In the genomic region with DNA sequence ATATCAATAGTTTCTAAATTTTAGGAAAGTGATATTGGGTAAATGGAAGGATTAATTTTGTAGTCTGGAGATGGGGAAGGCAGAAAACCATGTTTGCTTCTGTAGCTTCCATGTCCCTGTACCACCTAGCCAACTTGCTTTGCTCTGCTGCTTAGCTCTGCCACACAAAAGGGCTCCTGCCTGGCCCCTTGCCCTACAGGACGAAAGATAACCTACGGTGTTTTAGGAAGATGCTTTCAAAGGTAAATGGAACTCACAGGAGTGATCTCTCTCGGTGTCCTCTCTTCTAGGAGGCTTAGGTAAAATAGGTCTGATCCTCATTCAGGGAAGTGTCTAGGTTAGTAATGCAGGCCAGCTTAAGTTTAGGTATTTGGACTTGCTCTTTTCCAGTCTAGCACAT, we compare ENCODE assay signal across 30 cellular contexts. TPM values are rescaled to one million over a fixed set of nuclear protein-coding genes. Genes with fewer than 3 reads are reported as not detected.
DNase-seq lines count a peak whose midpoint lies in the region; ATAC-seq and TF ChIP-seq lines count a peak whose summit lies in the region.
"Had no signal": no experiment of that assay in that cellular context is flagged by ENCODE, and none has a peak within 500 bp of the region (broad histone marks: within the 10 kb centered on the region; RNA-seq: fewer than 3 reads in every experiment).

No MANE protein-coding gene starts in this region.

- no peak overlapping the region for H4K8ac ChIP-seq in H9 (replicated peaks; ENCODE audit: insufficient read length, low read depth, low read length)

- peak overlapping the region in 3 of 11 experiments; percentile 39 to 59 (median 55); a peak in 5 of 22 replicates for H3K9ac ChIP-seq in BLaER1 treated with 17β-estradiol and CSF1 and Interleukin-3, amounts not matched to agents 10 nM and 100 nM
- H3K9ac ChIP-seq in H9 (ENCODE audit: extremely low read depth, insufficient read length, low read length), result no peak overlapping the region

- peaks cover 0 to 6% (median 0%) of the 10 kb centered on the region in 11 experiments; a peak in 4 of 22 replicates for H3K9me3 ChIP-seq in BLaER1 treated with 17β-estradiol and CSF1 and Interleukin-3, amounts not matched to agents 10 nM and 100 nM (replicated peaks in 1 of 11)
- no peaks in the 10 kb centered on the region for H3K9me3 ChIP-seq in H9 (ENCODE audit: control insufficient read depth, low read depth, low read length)
- H3K9me3 ChIP-seq: BE2C, esophagus squamous epithelium, SJCRH30 had no signal

- H3K4ac ChIP-seq in H9 (ENCODE audit: low read depth, low read length), result no peak overlapping the region

- H3T11ph ChIP-seq in H9 (ENCODE audit: low read length), result no peak overlapping the region

- H4K91ac ChIP-seq in H9 (ENCODE audit: insufficient read length, low read depth, low read length), result no peak overlapping the region

- H3K23ac ChIP-seq in H9 (ENCODE audit: insufficient read length, low read depth, low read length), result no peak overlapping the region

- H3K4me1 Mint-ChIP-seq in H9 (peaks cover 24 to 30% of the 10 kb centered on the region in 2 experiments), memory B cell (peaks cover 22% of the 10 kb centered on the region)

- no peaks in the 10 kb centered on the region for H3K36me3 ChIP-seq in BLaER1 treated with 17β-estradiol and CSF1 and Interleukin-3, amounts not matched to agents 10 nM and 100 nM
- H3K36me3 ChIP-seq: BE2C, brain microvascular endothelial cell, esophagus squamous epithelium, SJCRH30 had no signal

- H2BK120ac ChIP-seq in H9 (ENCODE audit: low read depth, low read length, poor library complexity, severe bottlenecking), result no peak overlapping the region

- WGBS in H9 (ENCODE audit: extremely low coverage, insufficient read length, low lambda C conversion rate), result no CpG with 5 or more reads among the region's 3 CpGs

- H2AK5ac ChIP-seq in H9 (ENCODE audit: insufficient read length, low read length), result no peak overlapping the region

- no peak for DNase-seq in H9
- no peak for DNase-seq in memory B cell (ENCODE audit: low spot score in 2 of 2)
- DNase-seq in NOMO-1 (lab: John Stamatoyannopoulos, UW; ENCODE audit: unreplicated experiment in 2 of 2), result no peak
- no peak for DNase-seq in anterior cingulate cortex (lab: John Stamatoyannopoulos, UW)
- DNase-seq in NK-92 (lab: John Stamatoyannopoulos, UW; ENCODE audit: unreplicated experiment), result no peak
- no peak for DNase-seq in DMS153 treated with DMSO at 0.1 percent for 48 hours (lab: John Stamatoyannopoulos, UW; ENCODE audit: unreplicated experiment)
- DNase-seq: activated CD4-positive, alpha-beta memory T cell treated with anti-CD3 and anti-CD28 coated beads, Interleukin-2, amount 10 ng/mL, durations not matched to agents 7 days and 5 days; activated CD4-positive, CD25-positive, alpha-beta regulatory T cell treated with anti-CD3 and anti-CD28 coated beads, Interleukin-2, amount 50 U/mL, for 72 hours; activated CD8-positive, alpha-beta memory T cell treated with anti-CD3 and anti-CD28 coated beads, Interleukin-2, amount 50 U/mL, for 4 hours; activated naive CD4-positive, alpha-beta T cell; amniotic stem cell; BE2C; brain microvascular endothelial cell; cerebellar nuclear complex; COR-L47; dorsolateral prefrontal cortex; esophagus squamous epithelium; foreskin keratinocyte; kidney; left ventricle myocardium superior; MM.1S; NCI-H2029 treated with DMSO at 0.1 percent for 48 hours; NCI-H526; SJCRH30; stimulated activated CD4-positive, alpha-beta T cell treated with anti-CD3 and anti-CD28 coated beads, Interleukin-12 subunit alpha, Interleukin-12 subunit beta, amount 100 ng/mL, for 4 hours; stimulated activated CD4-positive, alpha-beta T cell treated with anti-CD3 and anti-CD28 coated beads, Interleukin-2, amount 100 ng/mL, for 48 hours; trophoblast cell had no signal

- H3K27ac ChIP-seq in BLaER1 treated with 17β-estradiol and CSF1 and Interleukin-3, amounts not matched to agents 10 nM and 100 nM, result peak overlapping the region in 6 of 11 experiments; percentile 19 to 83 (median 52); a peak in 9 of 22 replicates
- H3K27ac ChIP-seq in H9 (ENCODE audit: insufficient read length, low read depth, low read length), result no peak overlapping the region
- H3K27ac ChIP-seq in VCaP, result 0 out of 2 replicates have a peak overlapping the region, but pooled peaks have one; percentile 22
- H3K27ac ChIP-seq: brain microvascular endothelial cell, dorsolateral prefrontal cortex, esophagus squamous epithelium, foreskin keratinocyte, SJCRH30 had no signal

- H3K4me3 Mint-ChIP-seq in H9 (no peak overlapping the region; a peak in 1 of 5 replicates), memory B cell (peak overlapping the region; percentile 22)
- H3K4me3 Mint-ChIP-seq: activated CD4-positive, alpha-beta memory T cell treated with anti-CD3 and anti-CD28 coated beads, Interleukin-2, amount 10 ng/mL, durations not matched to agents 7 days and 5 days had no signal

- no peak overlapping the region for H2BK15ac ChIP-seq in H9 (ENCODE audit: low read depth, low read length)

- no peak for ATAC-seq in memory B cell (ENCODE audit: low read depth)
- ATAC-seq: foreskin keratinocyte had no signal

- no peaks in the 10 kb centered on the region for H3K79me2 ChIP-seq in H9 (ENCODE audit: insufficient read depth, low read length)

- H3K4me1 ChIP-seq in BLaER1 treated with 17β-estradiol and CSF1 and Interleukin-3, amounts not matched to agents 10 nM and 100 nM, result peaks cover 21 to 46% (median 33%) of the 10 kb centered on the region in 10 experiments
- peaks cover 3% of the 10 kb centered on the region; the same call in 1 of the 2 replicates for H3K4me1 ChIP-seq in H9 (ENCODE audit: insufficient read depth, low read length)
- H3K4me1 ChIP-seq: BE2C, esophagus squamous epithelium, SJCRH30 had no signal

- H3K4me2 ChIP-seq in BLaER1 treated with 17β-estradiol and CSF1 and Interleukin-3, amounts not matched to agents 10 nM and 100 nM, result peak overlapping the region in 10 of 11 experiments; percentile 12 to 87 (median 63); a peak in 15 of 22 replicates
- no peak overlapping the region for H3K4me2 ChIP-seq in H9 (ENCODE audit: insufficient read depth, insufficient read length, low read length)

- no peak overlapping the region for H2BK20ac ChIP-seq in H9 (ENCODE audit: low read depth, low read length, poor library complexity, severe bottlenecking)

- H3K14ac ChIP-seq in H9 (ENCODE audit: insufficient read depth, low read length), result no peak overlapping the region

- H2BK12ac ChIP-seq in H9 (ENCODE audit: insufficient read length, low read depth, low read length), result no peak overlapping the region

- no peak overlapping the region for H3K18ac ChIP-seq in H9 (ENCODE audit: insufficient read length, low read depth, low read length)

- TF ChIP-seq CTCF in H9 (conservative IDR thresholded peaks at IDR 0.05), result no peak
- no peak for TF ChIP-seq CTCF in VCaP (conservative IDR thresholded peaks at IDR 0.05)

- H3K27me3 ChIP-seq in BLaER1 treated with 17β-estradiol and CSF1 and Interleukin-3, amounts not matched to agents 10 nM and 100 nM, result no peaks in the 10 kb centered on the region
- no peaks in the 10 kb centered on the region for H3K27me3 ChIP-seq in H9 (ENCODE audit: insufficient read depth, low read length)
- H3K27me3 ChIP-seq: BE2C, brain microvascular endothelial cell, dorsolateral prefrontal cortex, esophagus squamous epithelium, foreskin keratinocyte, SJCRH30 had no signal

- no peak overlapping the region for H3K4me3 ChIP-seq in BLaER1 treated with 17β-estradiol and CSF1 and Interleukin-3, amounts not matched to agents 10 nM and 100 nM
- H3K4me3 ChIP-seq: dorsolateral prefrontal cortex, esophagus squamous epithelium, SJCRH30 had no signal

- no peaks in the 10 kb centered on the region for H3K79me1 ChIP-seq in H9 (ENCODE audit: insufficient read depth, low read depth, low read length, poor library complexity, severe bottlenecking)

- no peak overlapping the region for H3K56ac ChIP-seq in H9 (ENCODE audit: insufficient read length, low read depth, low read length)

- H4K20me1 ChIP-seq in BLaER1 treated with 17β-estradiol and CSF1 and Interleukin-3, amounts not matched to agents 10 nM and 100 nM, result no peaks in the 10 kb centered on the region
- H4K20me1 ChIP-seq in H9 (ENCODE audit: control insufficient read depth, insufficient read depth, insufficient read length), result no peaks in the 10 kb centered on the region

- H3K27me3 Mint-ChIP-seq in H9 (ENCODE audit: low read depth) (no peaks in the 10 kb centered on the region), memory B cell (no peaks in the 10 kb centered on the region)
- H3K27me3 Mint-ChIP-seq: activated CD4-positive, alpha-beta memory T cell treated with anti-CD3 and anti-CD28 coated beads, Interleukin-2, amount 10 ng/mL, durations not matched to agents 7 days and 5 days; progenitor cell of endocrine pancreas had no signal

- no peak overlapping the region for H4K5ac ChIP-seq in H9 (ENCODE audit: insufficient read length, low read depth, low read length)

- H3K36me3 Mint-ChIP-seq in H9 (ENCODE audit: insufficient read depth in 1 of 3, low read depth in 3 of 3) (no peaks in the 10 kb centered on the region), memory B cell (no peaks in the 10 kb centered on the region)

- H3K27ac Mint-ChIP-seq in H9, result peak overlapping the region; percentile 2 to 82 (median 27); a peak in 5 of 7 replicates
- H3K27ac Mint-ChIP-seq in memory B cell, result peak overlapping the region; percentile 85
- H3K27ac Mint-ChIP-seq: activated CD4-positive, alpha-beta memory T cell treated with anti-CD3 and anti-CD28 coated beads, Interleukin-2, amount 10 ng/mL, durations not matched to agents 7 days and 5 days; progenitor cell of endocrine pancreas had no signal

- no peak overlapping the region for H2AFZ ChIP-seq in H9 (ENCODE audit: low read length)

- no peaks in the 10 kb centered on the region for H3K23me2 ChIP-seq in H9 (ENCODE audit: insufficient read length, low read depth, low read length, poor library complexity, severe bottlenecking)

- no peak overlapping the region for H2BK5ac ChIP-seq in H9 (ENCODE audit: insufficient read length, low read length)

- H3K9me3 Mint-ChIP-seq in H9 (no peaks in the 10 kb centered on the region; a peak in 1 of 5 replicates), memory B cell (no peaks in the 10 kb centered on the region)
- H3K9me3 Mint-ChIP-seq: activated CD4-positive, alpha-beta memory T cell treated with anti-CD3 and anti-CD28 coated beads, Interleukin-2, amount 10 ng/mL, durations not matched to agents 7 days and 5 days had no signal

RNA-seq across cellular contexts. Expression of gene DMXL1, which starts 37.8 kb away (rescaled TPM):
- 53.8 and 63.5 TPM in 2 replicates for total RNA-seq in H9 (2021)

RNA-seq across cellular contexts. Expression of gene DTWD2, which starts 44.8 kb away (rescaled TPM):
- total RNA-seq in H9 (2021), result 10.1 and 10.8 TPM in 2 replicates
